In genomic region chr1:116538527-116538926, GRCh38 we compare ENCODE assay signal across 9 cellular contexts. TPM values are rescaled to one million over a fixed set of nuclear protein-coding genes. Genes with fewer than 3 reads are reported as not detected.
DNase-seq lines count a peak whose midpoint lies in the region; ATAC-seq and TF ChIP-seq lines count a peak whose summit lies in the region.
"Had no signal": no experiment of that assay in that cellular context is flagged by ENCODE, and none has a peak within 500 bp of the region (broad histone marks: within the 10 kb centered on the region; RNA-seq: fewer than 3 reads in every experiment).

No MANE protein-coding gene starts in this region.

- CTCF ChIA-PET in activated CD4-positive, alpha-beta T cell treated with anti-CD3 and anti-CD28 coated beads for 36 hours (lab: Charles Lee), result interaction anchor here (0.6 to 1.5 kb wide), 4 partner anchors 35 to 1698 kb away, joined by 3 to 4 read pairs (median 3); no protein-coding TSS in a partner anchor

- POLR2A ChIA-PET in activated CD4-positive, alpha-beta T cell treated with anti-CD3 and anti-CD28 coated beads for 36 hours (lab: Charles Lee), result no interaction called here

- no peak overlapping the region for H4K8ac ChIP-seq in mesendoderm (ENCODE audit: low read depth, low read length)

- no peaks in the 10 kb centered on the region for H3K9me3 ChIP-seq in esophagus squamous epithelium
- H3K9me3 ChIP-seq: thoracic aorta had no signal

- H3K4me1 ChIP-seq in esophagus squamous epithelium, result peaks cover 8 to 56% (median 9%) of the 10 kb centered on the region in 3 donors
- H3K4me1 ChIP-seq in mesendoderm (ENCODE audit: control insufficient read depth, low read depth, low read length), result no peaks in the 10 kb centered on the region

- peak overlapping the region; percentile 34 for H3K27ac Mint-ChIP-seq in activated CD4-positive, alpha-beta T cell treated with anti-CD3 and anti-CD28 coated beads for 36 hours

- no peak overlapping the region for H3K4me2 ChIP-seq in mesendoderm (ENCODE audit: low read length)

- H3K9me3 Mint-ChIP-seq in activated CD4-positive, alpha-beta T cell treated with anti-CD3 and anti-CD28 coated beads for 36 hours (ENCODE audit: low read depth), result no peaks in the 10 kb centered on the region

- H3K79me1 ChIP-seq in mesendoderm (ENCODE audit: low read length), result no peaks in the 10 kb centered on the region

- H3K27ac ChIP-seq in esophagus squamous epithelium (peak overlapping the region in 3 of 4 donors; percentile 13 to 77 (median 56)), mesendoderm (ENCODE audit: low read depth, low read length) (no peak overlapping the region)
- H3K27ac ChIP-seq: thoracic aorta had no signal

- H3K27me3 ChIP-seq in esophagus squamous epithelium, result no peaks in the 10 kb centered on the region
- no peaks in the 10 kb centered on the region for H3K27me3 ChIP-seq in mesendoderm (ENCODE audit: insufficient read depth, low read length, poor library complexity)

- ATAC-seq in activated CD4-positive, alpha-beta T cell treated with anti-CD3 and anti-CD28 coated beads for 36 hours, result peak; percentile 97
- ATAC-seq in HG02571 (IDR thresholded peaks at IDR 0.05; ENCODE audit: unreplicated experiment), result peak; percentile 72

- no peak overlapping the region for H3K4me3 ChIP-seq in esophagus squamous epithelium
- H3K4me3 ChIP-seq in mesendoderm (ENCODE audit: low read length), result no peak overlapping the region
- H3K4me3 ChIP-seq: thoracic aorta had no signal

- no peak overlapping the region for H3K9ac ChIP-seq in mesendoderm (ENCODE audit: low read length)

- WGBS in esophagus squamous epithelium, 2 donors, result 88 to 100% methylated on average over 1 of the region's 1 CpG
- WGBS in mesendoderm (ENCODE audit: extremely low coverage, insufficient coverage, low lambda C conversion rate), result no CpG with 5 or more reads among the region's 1 CpG

- H3K4me3 Mint-ChIP-seq in activated CD4-positive, alpha-beta T cell treated with anti-CD3 and anti-CD28 coated beads for 36 hours, result no peak overlapping the region

- H4K5ac ChIP-seq in mesendoderm (ENCODE audit: low read length), result no peak overlapping the region

- peaks cover 51% of the 10 kb centered on the region for H3K36me3 Mint-ChIP-seq in activated CD4-positive, alpha-beta T cell treated with anti-CD3 and anti-CD28 coated beads for 36 hours (ENCODE audit: low read depth)

- peak; percentile 66 for DNase-seq in activated CD4-positive, alpha-beta T cell treated with anti-CD3 and anti-CD28 coated beads for 36 hours
- no peak for DNase-seq in activated CD4-positive, alpha-beta T cell treated with anti-CD3 and anti-CD28 coated beads, Interleukin-2, amount 50 U/mL, for 48 hours
- DNase-seq in NCI-H69 (lab: John Stamatoyannopoulos, UW) (peak; percentile 82), esophagus squamous epithelium (lab: John Stamatoyannopoulos, UW) (no peak), retina (no peak), mesendoderm (no peak), DMS79 treated with DMSO at 0.1 percent for 48 hours (lab: John Stamatoyannopoulos, UW) (no peak)

- TF ChIP-seq CTCF in esophagus squamous epithelium (IDR thresholded peaks at IDR 0.05), result no peak

- no peak overlapping the region for H2BK15ac ChIP-seq in mesendoderm (replicated peaks; ENCODE audit: low read depth)

- no peak overlapping the region for H2BK120ac ChIP-seq in mesendoderm (ENCODE audit: low read depth, low read length)

- H3K18ac ChIP-seq in mesendoderm (ENCODE audit: low read length), result no peak overlapping the region

- no peak overlapping the region for H2AK5ac ChIP-seq in mesendoderm (ENCODE audit: low read length)

- H3K4ac ChIP-seq in mesendoderm (ENCODE audit: low read depth, low read length), result no peak overlapping the region

- H3K23ac ChIP-seq in mesendoderm (ENCODE audit: low read length), result no peak overlapping the region

- intact Hi-C loops in activated CD4-positive, alpha-beta T cell treated with anti-CD3 and anti-CD28 coated beads for 36 hours (cut with DNase I, micrococcal nuclease), result loop anchor here (1.0 to 2.0 kb wide), 2 partner anchors 18 to 23 kb away; no protein-coding TSS in a partner anchor
- intact Hi-C loops in esophagus squamous epithelium (cut with DNase I), result no loop called here

- peaks cover 38% of the 10 kb centered on the region for H3K4me1 Mint-ChIP-seq in activated CD4-positive, alpha-beta T cell treated with anti-CD3 and anti-CD28 coated beads for 36 hours

- H3K56ac ChIP-seq in mesendoderm (ENCODE audit: low read length), result no peak overlapping the region

- no peaks in the 10 kb centered on the region for H3K27me3 Mint-ChIP-seq in activated CD4-positive, alpha-beta T cell treated with anti-CD3 and anti-CD28 coated beads for 36 hours

- H3K79me2 ChIP-seq in mesendoderm (ENCODE audit: control insufficient read depth, insufficient read depth, low read length), result no peaks in the 10 kb centered on the region

- TF ChIP-seq POLR2A in esophagus squamous epithelium (IDR thresholded peaks at IDR 0.05), result no peak

- no peak overlapping the region for H2BK5ac ChIP-seq in mesendoderm (ENCODE audit: low read length)

- H3K36me3 ChIP-seq in esophagus squamous epithelium (peaks cover 3 to 82% (median 18%) of the 10 kb centered on the region in 3 donors), mesendoderm (ENCODE audit: control insufficient read depth, insufficient read depth, low read length) (no peaks in the 10 kb centered on the region)

RNA-seq across cellular contexts. Expression of gene CD58, which starts 32.3 kb away (rescaled TPM):
- total RNA-seq in activated CD4-positive, alpha-beta T cell treated with anti-CD3 and anti-CD28 coated beads for 36 hours, result 10 to 100 TPM; 12.4 to 16.0 TPM
- 10 to 100 TPM; 19.4 to 54.4 (median 32.5) TPM for total RNA-seq in esophagus squamous epithelium
- 10.2 TPM for polyA plus RNA-seq in mesendoderm (2013, experiment 1 of 2)
- 9.4 TPM for polyA plus RNA-seq in mesendoderm (2013, experiment 2 of 2)

Comparison
In these comparisons a context has a peak if more than half of its experiments do, and no peak if none do; other contexts are left out.
1. DNase-seq: peak in activated CD4-positive, alpha-beta T cell treated with anti-CD3 and anti-CD28 coated beads for 36 hours (single experiment) and NCI-H69 (single experiment); none in activated CD4-positive, alpha-beta T cell treated with anti-CD3 and anti-CD28 coated beads, Interleukin-2, amount 50 U/mL, for 48 hours (0 of 2), esophagus squamous epithelium (single experiment), retina (single experiment), mesendoderm (single experiment) and DMS79 treated with DMSO at 0.1 percent for 48 hours (single experiment).